In the genomic region with DNA sequence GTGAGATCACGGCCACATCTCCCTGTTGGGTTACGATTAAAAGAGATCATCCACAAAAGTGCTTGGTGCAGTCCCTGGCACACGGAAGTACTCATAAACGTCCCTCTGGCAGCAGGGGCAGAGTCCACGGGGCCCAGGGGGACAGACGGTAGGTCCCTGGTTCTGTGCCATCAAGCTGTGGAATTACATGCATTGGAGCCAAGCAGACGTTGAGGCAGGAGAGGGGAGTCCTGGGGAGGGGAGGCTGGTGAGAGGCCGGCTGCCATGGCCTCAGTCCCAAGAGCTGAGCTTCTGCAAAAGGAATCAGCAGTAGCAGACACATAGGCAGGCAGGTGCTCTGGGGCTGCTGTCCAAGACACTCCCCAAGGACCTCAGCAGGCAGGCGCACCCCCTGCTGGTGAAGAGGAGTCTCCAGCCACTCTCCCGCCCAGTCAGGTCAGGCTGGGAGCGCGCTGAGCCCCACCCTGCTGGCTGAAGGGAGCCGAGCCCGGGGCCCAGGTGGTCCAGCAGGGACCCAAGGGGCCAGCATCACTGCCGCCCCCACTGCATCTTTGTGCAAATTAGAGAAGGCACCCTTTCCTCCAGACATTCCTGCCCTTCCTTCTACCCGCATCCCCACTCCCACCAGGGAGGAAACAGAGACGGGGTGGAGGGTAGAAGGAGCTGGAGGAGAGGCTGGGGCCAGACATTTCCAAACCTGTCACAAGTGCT, we compare ENCODE assay signal across 1 cellular context.
TF ChIP-seq lines count a peak whose summit lies in the region.

No MANE protein-coding gene starts in this region.

TF ChIP-seq in HepG2, 621 proteins besides CTCF, POLR2A, EP300 and RAD21 (continued from another document):
- TF ChIP-seq, protein P1, sequence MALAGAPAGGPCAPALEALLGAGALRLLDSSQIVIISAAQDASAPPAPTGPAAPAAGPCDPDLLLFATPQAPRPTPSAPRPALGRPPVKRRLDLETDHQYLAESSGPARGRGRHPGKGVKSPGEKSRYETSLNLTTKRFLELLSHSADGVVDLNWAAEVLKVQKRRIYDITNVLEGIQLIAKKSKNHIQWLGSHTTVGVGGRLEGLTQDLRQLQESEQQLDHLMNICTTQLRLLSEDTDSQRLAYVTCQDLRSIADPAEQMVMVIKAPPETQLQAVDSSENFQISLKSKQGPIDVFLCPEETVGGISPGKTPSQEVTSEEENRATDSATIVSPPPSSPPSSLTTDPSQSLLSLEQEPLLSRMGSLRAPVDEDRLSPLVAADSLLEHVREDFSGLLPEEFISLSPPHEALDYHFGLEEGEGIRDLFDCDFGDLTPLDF (CRISPR knock-in tag; IDR thresholded peaks at IDR 0.05): peak; percentile 63; the same call in 1 of the 2 replicates
- TF ChIP-seq ZNF224 (CRISPR knock-in tag; IDR thresholded peaks at IDR 0.05) (no peak), MIER3 (CRISPR knock-in tag; IDR thresholded peaks at IDR 0.05; ENCODE audit: borderline replicate concordance) (no peak), HMG20A (CRISPR knock-in tag; IDR thresholded peaks at IDR 0.05; ENCODE audit: borderline replicate concordance) (no peak), ISX (CRISPR knock-in tag; conservative IDR thresholded peaks at IDR 0.05) (no peak), ZNF343 (CRISPR knock-in tag; IDR thresholded peaks at IDR 0.05) (0 out of 2 replicates have a peak, but pooled peaks have one; percentile 41), MBNL3 (CRISPR knock-in tag; conservative IDR thresholded peaks at IDR 0.05) (no peak), EZH2 (conservative IDR thresholded peaks at IDR 0.05; ENCODE audit: low read depth, low read length) (no peak), NR2F1 (CRISPR knock-in tag; IDR thresholded peaks at IDR 0.05) (0 out of 4 replicates have a peak, but pooled peaks of 1 of the 2 experiments have one; percentile 29), ZBTB7B (CRISPR knock-in tag; IDR thresholded peaks at IDR 0.05) (no peak; the same call in 1 of the 2 replicates), ZNF12 (CRISPR knock-in tag; IDR thresholded peaks at IDR 0.05) (no peak), ZNF589 (CRISPR knock-in tag; conservative IDR thresholded peaks at IDR 0.05) (0 out of 2 replicates have a peak, but pooled peaks have one; percentile 46), MAFF (IDR thresholded peaks at IDR 0.05; ENCODE audit: low read depth, low read length) (no peak), TOE1 (CRISPR knock-in tag; IDR thresholded peaks at IDR 0.05) (0 out of 2 replicates have a peak, but pooled peaks have one; percentile 43)
- TF ChIP-seq, protein P2, sequence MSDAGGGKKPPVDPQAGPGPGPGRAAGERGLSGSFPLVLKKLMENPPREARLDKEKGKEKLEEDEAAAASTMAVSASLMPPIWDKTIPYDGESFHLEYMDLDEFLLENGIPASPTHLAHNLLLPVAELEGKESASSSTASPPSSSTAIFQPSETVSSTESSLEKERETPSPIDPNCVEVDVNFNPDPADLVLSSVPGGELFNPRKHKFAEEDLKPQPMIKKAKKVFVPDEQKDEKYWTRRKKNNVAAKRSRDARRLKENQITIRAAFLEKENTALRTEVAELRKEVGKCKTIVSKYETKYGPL (CRISPR knock-in tag; IDR thresholded peaks at IDR 0.05): 0 out of 2 replicates have a peak, but pooled peaks have one; percentile 10
- TF ChIP-seq, protein P3, sequence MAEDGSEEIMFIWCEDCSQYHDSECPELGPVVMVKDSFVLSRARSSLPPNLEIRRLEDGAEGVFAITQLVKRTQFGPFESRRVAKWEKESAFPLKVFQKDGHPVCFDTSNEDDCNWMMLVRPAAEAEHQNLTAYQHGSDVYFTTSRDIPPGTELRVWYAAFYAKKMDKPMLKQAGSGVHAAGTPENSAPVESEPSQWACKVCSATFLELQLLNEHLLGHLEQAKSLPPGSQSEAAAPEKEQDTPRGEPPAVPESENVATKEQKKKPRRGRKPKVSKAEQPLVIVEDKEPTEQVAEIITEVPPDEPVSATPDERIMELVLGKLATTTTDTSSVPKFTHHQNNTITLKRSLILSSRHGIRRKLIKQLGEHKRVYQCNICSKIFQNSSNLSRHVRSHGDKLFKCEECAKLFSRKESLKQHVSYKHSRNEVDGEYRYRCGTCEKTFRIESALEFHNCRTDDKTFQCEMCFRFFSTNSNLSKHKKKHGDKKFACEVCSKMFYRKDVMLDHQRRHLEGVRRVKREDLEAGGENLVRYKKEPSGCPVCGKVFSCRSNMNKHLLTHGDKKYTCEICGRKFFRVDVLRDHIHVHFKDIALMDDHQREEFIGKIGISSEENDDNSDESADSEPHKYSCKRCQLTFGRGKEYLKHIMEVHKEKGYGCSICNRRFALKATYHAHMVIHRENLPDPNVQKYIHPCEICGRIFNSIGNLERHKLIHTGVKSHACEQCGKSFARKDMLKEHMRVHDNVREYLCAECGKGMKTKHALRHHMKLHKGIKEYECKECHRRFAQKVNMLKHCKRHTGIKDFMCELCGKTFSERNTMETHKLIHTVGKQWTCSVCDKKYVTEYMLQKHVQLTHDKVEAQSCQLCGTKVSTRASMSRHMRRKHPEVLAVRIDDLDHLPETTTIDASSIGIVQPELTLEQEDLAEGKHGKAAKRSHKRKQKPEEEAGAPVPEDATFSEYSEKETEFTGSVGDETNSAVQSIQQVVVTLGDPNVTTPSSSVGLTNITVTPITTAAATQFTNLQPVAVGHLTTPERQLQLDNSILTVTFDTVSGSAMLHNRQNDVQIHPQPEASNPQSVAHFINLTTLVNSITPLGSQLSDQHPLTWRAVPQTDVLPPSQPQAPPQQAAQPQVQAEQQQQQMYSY (CRISPR knock-in tag; IDR thresholded peaks at IDR 0.05): no peak
- TF ChIP-seq, protein P4, sequence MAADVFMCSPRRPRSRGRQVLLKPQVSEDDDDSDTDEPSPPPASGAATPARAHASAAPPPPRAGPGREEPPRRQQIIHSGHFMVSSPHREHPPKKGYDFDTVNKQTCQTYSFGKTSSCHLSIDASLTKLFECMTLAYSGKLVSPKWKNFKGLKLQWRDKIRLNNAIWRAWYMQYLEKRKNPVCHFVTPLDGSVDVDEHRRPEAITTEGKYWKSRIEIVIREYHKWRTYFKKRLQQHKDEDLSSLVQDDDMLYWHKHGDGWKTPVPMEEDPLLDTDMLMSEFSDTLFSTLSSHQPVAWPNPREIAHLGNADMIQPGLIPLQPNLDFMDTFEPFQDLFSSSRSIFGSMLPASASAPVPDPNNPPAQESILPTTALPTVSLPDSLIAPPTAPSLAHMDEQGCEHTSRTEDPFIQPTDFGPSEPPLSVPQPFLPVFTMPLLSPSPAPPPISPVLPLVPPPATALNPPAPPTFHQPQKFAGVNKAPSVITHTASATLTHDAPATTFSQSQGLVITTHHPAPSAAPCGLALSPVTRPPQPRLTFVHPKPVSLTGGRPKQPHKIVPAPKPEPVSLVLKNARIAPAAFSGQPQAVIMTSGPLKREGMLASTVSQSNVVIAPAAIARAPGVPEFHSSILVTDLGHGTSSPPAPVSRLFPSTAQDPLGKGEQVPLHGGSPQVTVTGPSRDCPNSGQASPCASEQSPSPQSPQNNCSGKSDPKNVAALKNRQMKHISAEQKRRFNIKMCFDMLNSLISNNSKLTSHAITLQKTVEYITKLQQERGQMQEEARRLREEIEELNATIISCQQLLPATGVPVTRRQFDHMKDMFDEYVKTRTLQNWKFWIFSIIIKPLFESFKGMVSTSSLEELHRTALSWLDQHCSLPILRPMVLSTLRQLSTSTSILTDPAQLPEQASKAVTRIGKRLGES (CRISPR knock-in tag; IDR thresholded peaks at IDR 0.05; ENCODE audit: borderline replicate concordance): no peak
- TF ChIP-seq, protein P5, sequence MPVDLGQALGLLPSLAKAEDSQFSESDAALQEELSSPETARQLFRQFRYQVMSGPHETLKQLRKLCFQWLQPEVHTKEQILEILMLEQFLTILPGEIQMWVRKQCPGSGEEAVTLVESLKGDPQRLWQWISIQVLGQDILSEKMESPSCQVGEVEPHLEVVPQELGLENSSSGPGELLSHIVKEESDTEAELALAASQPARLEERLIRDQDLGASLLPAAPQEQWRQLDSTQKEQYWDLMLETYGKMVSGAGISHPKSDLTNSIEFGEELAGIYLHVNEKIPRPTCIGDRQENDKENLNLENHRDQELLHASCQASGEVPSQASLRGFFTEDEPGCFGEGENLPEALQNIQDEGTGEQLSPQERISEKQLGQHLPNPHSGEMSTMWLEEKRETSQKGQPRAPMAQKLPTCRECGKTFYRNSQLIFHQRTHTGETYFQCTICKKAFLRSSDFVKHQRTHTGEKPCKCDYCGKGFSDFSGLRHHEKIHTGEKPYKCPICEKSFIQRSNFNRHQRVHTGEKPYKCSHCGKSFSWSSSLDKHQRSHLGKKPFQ (CRISPR knock-in tag; IDR thresholded peaks at IDR 0.05; ENCODE audit: insufficient replicate concordance): no peak
- TF ChIP-seq, protein P6, sequence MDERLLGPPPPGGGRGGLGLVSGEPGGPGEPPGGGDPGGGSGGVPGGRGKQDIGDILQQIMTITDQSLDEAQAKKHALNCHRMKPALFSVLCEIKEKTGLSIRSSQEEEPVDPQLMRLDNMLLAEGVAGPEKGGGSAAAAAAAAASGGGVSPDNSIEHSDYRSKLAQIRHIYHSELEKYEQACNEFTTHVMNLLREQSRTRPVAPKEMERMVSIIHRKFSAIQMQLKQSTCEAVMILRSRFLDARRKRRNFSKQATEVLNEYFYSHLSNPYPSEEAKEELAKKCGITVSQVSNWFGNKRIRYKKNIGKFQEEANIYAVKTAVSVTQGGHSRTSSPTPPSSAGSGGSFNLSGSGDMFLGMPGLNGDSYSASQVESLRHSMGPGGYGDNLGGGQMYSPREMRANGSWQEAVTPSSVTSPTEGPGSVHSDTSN (CRISPR knock-in tag; IDR thresholded peaks at IDR 0.05): no peak
- TF ChIP-seq, protein P7, sequence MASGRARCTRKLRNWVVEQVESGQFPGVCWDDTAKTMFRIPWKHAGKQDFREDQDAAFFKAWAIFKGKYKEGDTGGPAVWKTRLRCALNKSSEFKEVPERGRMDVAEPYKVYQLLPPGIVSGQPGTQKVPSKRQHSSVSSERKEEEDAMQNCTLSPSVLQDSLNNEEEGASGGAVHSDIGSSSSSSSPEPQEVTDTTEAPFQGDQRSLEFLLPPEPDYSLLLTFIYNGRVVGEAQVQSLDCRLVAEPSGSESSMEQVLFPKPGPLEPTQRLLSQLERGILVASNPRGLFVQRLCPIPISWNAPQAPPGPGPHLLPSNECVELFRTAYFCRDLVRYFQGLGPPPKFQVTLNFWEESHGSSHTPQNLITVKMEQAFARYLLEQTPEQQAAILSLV (CRISPR knock-in tag; IDR thresholded peaks at IDR 0.05; ENCODE audit: borderline replicate concordance): no peak
